ENCODE assay signal across 10 cellular contexts in the genomic region with DNA sequence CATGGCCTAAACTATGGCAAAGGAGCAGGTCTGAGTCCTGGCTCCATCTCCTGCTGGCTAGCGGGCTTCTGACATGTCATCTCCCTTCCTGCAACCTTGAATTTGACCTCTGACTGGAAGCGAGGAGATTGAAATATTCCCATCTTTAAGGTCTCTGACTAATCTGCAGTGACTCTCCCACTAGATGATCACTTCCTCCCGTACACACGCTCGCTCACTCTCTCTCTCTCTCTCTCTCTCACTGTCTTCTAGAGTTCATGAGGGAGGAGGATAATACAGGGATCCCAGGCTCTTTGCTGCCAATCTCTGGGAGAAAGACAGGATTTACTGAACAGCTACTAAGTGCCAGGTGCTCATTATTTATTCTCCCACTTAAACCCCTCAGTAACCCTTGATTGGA.
A peak's percentile ranks its signal among the peaks of the same experiment; 100 is the strongest.
DNase-seq lines count a peak whose midpoint lies in the region; ATAC-seq and TF ChIP-seq lines count a peak whose summit lies in the region.
"Had no signal": no experiment of that assay in that cellular context is flagged by ENCODE, and none has a peak within 500 bp of the region (broad histone marks: within the 10 kb centered on the region; RNA-seq: fewer than 3 reads in every experiment).

No MANE protein-coding gene starts in this region.

- H3K27me3 Mint-ChIP-seq in activated T-cell treated with anti-CD3 and anti-CD28 coated beads, Interleukin-2, amount 50 U/mL, for 72 hours (ENCODE audit: low read depth) = no peaks in the 10 kb centered on the region
- H3K27me3 Mint-ChIP-seq in activated T-helper 1 cell treated with anti-CD3 and anti-CD28 coated beads, Interleukin-12 subunit alpha, Interleukin-12 subunit beta, Interleukin-2, Interleukin-4 antibody, amounts not matched to agents 30 ng/mL and 10 ng/mL and 1 ng/mL, durations not matched to agents 14 hours and 24 hours and 36 hours (ENCODE audit: insufficient read depth) = no peaks in the 10 kb centered on the region
- H3K27me3 Mint-ChIP-seq: progenitor cell of endocrine pancreas had no signal

- WGBS in transverse colon (ENCODE audit: low coverage in 1 of 2), 2 donors = 75% methylated on average over 5 of the region's 5 CpGs; no CpG with 5 or more reads in 1 of the 2 donors

- H3K36me3 Mint-ChIP-seq in activated T-cell treated with anti-CD3 and anti-CD28 coated beads, Interleukin-2, amount 50 U/mL, for 72 hours (ENCODE audit: insufficient read depth in 2 of 2) = no peaks in the 10 kb centered on the region
- H3K36me3 Mint-ChIP-seq in activated T-helper 1 cell treated with anti-CD3 and anti-CD28 coated beads, Interleukin-12 subunit alpha, Interleukin-12 subunit beta, Interleukin-2, Interleukin-4 antibody, amounts not matched to agents 30 ng/mL and 10 ng/mL and 1 ng/mL, durations not matched to agents 14 hours and 24 hours and 36 hours (ENCODE audit: low read depth) = no peaks in the 10 kb centered on the region

- in situ Hi-C loops in transverse colon (cut with MboI; ENCODE audit: low pct_ligation_motif_present in 1 of 4, low pct_unique_long_range_greater_than_20kb in 1 of 4, low sequenced_read_pairs in 3 of 4) = loop anchor here in 3 of 4 donors (10.0 to 25.0 kb wide), 3 partner anchors 161 to 403 kb away; no protein-coding TSS in a partner anchor

- peak overlapping the region; percentile 59 for H3K27ac Mint-ChIP-seq in activated T-cell treated with anti-CD3 and anti-CD28 coated beads, Interleukin-2, amount 50 U/mL, for 72 hours
- no peak overlapping the region for H3K27ac Mint-ChIP-seq in activated T-helper 1 cell treated with anti-CD3 and anti-CD28 coated beads, Interleukin-12 subunit alpha, Interleukin-12 subunit beta, Interleukin-2, Interleukin-4 antibody, amounts not matched to agents 30 ng/mL and 10 ng/mL and 1 ng/mL, durations not matched to agents 14 hours and 24 hours and 36 hours
- H3K27ac Mint-ChIP-seq: progenitor cell of endocrine pancreas had no signal

- no peak for TF ChIP-seq CTCF in transverse colon (IDR thresholded peaks at IDR 0.05)

- H3K27me3 ChIP-seq in transverse colon = no peaks in the 10 kb centered on the region

- H3K4me1 ChIP-seq in transverse colon = peaks cover 4 to 21% (median 7%) of the 10 kb centered on the region in 4 donors

- peak overlapping the region in 3 of 4 donors; percentile 37 to 63 (median 46) for H3K27ac ChIP-seq in transverse colon

- H3K4me3 ChIP-seq in transverse colon = no peak overlapping the region
- H3K4me3 ChIP-seq: K562 had no signal

- DNase-seq in activated T-cell treated with anti-CD3 and anti-CD28 coated beads, Interleukin-2, amount 50 U/mL, for 72 hours = peak in 1 of 2 donors; percentile 9
- no peak for DNase-seq in activated T-cell treated with anti-CD3 and anti-CD28 coated beads, Interleukin-2, amount 50 U/mL, for 1 hour
- no peak for DNase-seq in activated T-helper 1 cell treated with anti-CD3 and anti-CD28 coated beads, Interleukin-12 subunit alpha, Interleukin-12 subunit beta, Interleukin-2, Interleukin-4 antibody, amounts not matched to agents 30 ng/mL and 10 ng/mL and 1 ng/mL, durations not matched to agents 14 hours and 24 hours and 36 hours (ENCODE audit: low spot score)
- peak; percentile 74 for DNase-seq in hepatic stellate cell (ENCODE audit: low spot score)
- DNase-seq in transverse colon = no peak
- DNase-seq in HT-29 (ENCODE audit: low spot score) = no peak
- no peak for DNase-seq in NCI-H2029 (lab: John Stamatoyannopoulos, UW)

- TF ChIP-seq EP300 in transverse colon (IDR thresholded peaks at IDR 0.05; ENCODE audit: low read depth) = no peak

- H3K4me3 Mint-ChIP-seq in activated T-cell treated with anti-CD3 and anti-CD28 coated beads, Interleukin-2, amount 50 U/mL, for 72 hours = peak overlapping the region; percentile 68 to 70
- peak overlapping the region; percentile 11 for H3K4me3 Mint-ChIP-seq in activated T-helper 1 cell treated with anti-CD3 and anti-CD28 coated beads, Interleukin-12 subunit alpha, Interleukin-12 subunit beta, Interleukin-2, Interleukin-4 antibody, amounts not matched to agents 30 ng/mL and 10 ng/mL and 1 ng/mL, durations not matched to agents 14 hours and 24 hours and 36 hours

- no peaks in the 10 kb centered on the region for H3K36me3 ChIP-seq in transverse colon

- H3K4me1 Mint-ChIP-seq in activated T-cell treated with anti-CD3 and anti-CD28 coated beads, Interleukin-2, amount 50 U/mL, for 72 hours (ENCODE audit: low read depth) = peaks cover 25% of the 10 kb centered on the region
- peaks cover 38% of the 10 kb centered on the region for H3K4me1 Mint-ChIP-seq in activated T-helper 1 cell treated with anti-CD3 and anti-CD28 coated beads, Interleukin-12 subunit alpha, Interleukin-12 subunit beta, Interleukin-2, Interleukin-4 antibody, amounts not matched to agents 30 ng/mL and 10 ng/mL and 1 ng/mL, durations not matched to agents 14 hours and 24 hours and 36 hours (ENCODE audit: low read depth)

- intact Hi-C loops in activated T-helper 1 cell treated with anti-CD3 and anti-CD28 coated beads, Interleukin-12 subunit alpha, Interleukin-12 subunit beta, Interleukin-2, Interleukin-4 antibody, amounts not matched to agents 30 ng/mL and 10 ng/mL and 1 ng/mL, durations not matched to agents 14 hours and 24 hours and 36 hours (cut with micrococcal nuclease) = loop anchor here (5.0 to 10.0 kb wide), 3 partner anchors 232 to 1577 kb away; partner anchors contain the start of gene CPEB2
- intact Hi-C loops in transverse colon (cut with DNase I; ENCODE audit: low total_unique reads) = loop anchor here (5.0 kb wide), 1 partner anchor 453 kb away; no protein-coding TSS in a partner anchor

- ATAC-seq in activated T-cell treated with anti-CD3 and anti-CD28 coated beads, Interleukin-2, amount 50 U/mL, for 72 hours (replicated peaks in 1 of 2) = peak; percentile 2 to 23
- ATAC-seq in GM19023 (IDR thresholded peaks at IDR 0.05; ENCODE audit: unreplicated experiment) = no peak
- ATAC-seq: K562 had no signal

- H3K9me3 Mint-ChIP-seq in activated T-cell treated with anti-CD3 and anti-CD28 coated beads, Interleukin-2, amount 50 U/mL, for 72 hours = no peaks in the 10 kb centered on the region
- no peaks in the 10 kb centered on the region for H3K9me3 Mint-ChIP-seq in activated T-helper 1 cell treated with anti-CD3 and anti-CD28 coated beads, Interleukin-12 subunit alpha, Interleukin-12 subunit beta, Interleukin-2, Interleukin-4 antibody, amounts not matched to agents 30 ng/mL and 10 ng/mL and 1 ng/mL, durations not matched to agents 14 hours and 24 hours and 36 hours

- TF ChIP-seq POLR2A in transverse colon (IDR thresholded peaks at IDR 0.05) = no peak

- H3K9me3 ChIP-seq in transverse colon = no peaks in the 10 kb centered on the region
